8 cellular contexts compared by ENCODE assay signal in the genomic region with DNA sequence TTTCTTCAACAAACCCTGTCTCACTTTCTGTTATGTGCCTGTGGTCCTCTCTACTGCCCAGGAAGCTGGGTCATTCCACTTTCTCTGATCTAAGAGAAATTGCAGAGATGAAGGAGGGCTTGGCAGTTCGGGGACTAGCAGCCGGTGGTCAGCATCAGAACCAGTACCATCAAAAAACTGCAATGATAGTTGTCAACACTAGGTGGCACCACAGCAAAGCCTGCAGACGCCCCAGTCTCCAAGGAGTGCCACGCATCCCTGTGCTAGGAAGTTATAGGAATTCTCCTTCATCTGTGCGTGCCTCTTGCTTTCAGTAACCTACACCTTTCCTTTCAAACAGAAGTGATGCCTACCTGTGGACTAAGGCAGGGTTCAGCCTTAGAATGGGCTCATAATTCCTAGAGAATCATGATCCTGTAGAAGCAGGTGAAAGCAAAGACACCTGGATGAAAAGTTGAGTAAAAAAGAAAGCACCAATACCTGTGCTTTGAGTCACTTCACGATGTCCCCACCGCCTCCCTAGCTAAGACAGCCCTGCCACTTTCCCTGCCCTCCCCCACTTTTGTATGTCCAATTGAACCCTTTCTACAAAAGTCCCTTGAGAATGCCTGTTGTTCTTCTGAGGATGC.
A peak's percentile ranks its signal among the peaks of the same experiment; 100 is the strongest.
DNase-seq lines count a peak whose midpoint lies in the region; ATAC-seq and TF ChIP-seq lines count a peak whose summit lies in the region.

No MANE protein-coding gene starts in this region.

- DNase-seq in A673 (ENCODE audit: low spot score), result peak; percentile 73
- DNase-seq in UCSD-AML1 (lab: John Stamatoyannopoulos, UW; ENCODE audit: unreplicated experiment), result peak; percentile 9
- DNase-seq in fibroblast of the conjunctiva (ENCODE audit: low read depth), result peak; percentile 29
- DNase-seq in neuronal stem cell (ENCODE audit: low spot score), result peak; percentile 49

- H4K91ac ChIP-seq in neuronal stem cell (ENCODE audit: low read depth, low read length, poor library complexity), result no peak overlapping the region

- H3K4me3 ChIP-seq in A673 (ENCODE audit: low read depth, low read length, poor library complexity, severe bottlenecking) (no peak overlapping the region), KMS-11 (IDR thresholded peaks at IDR 0.05; ENCODE audit: insufficient read depth, low read depth, low read length) (no peak overlapping the region), neuronal stem cell (ENCODE audit: low read length in 2 of 2) (no peak overlapping the region)

- no peak overlapping the region for H3K14ac ChIP-seq in neuronal stem cell (ENCODE audit: low read length)

- H4K8ac ChIP-seq in neuronal stem cell (ENCODE audit: low read depth, low read length), result no peak overlapping the region

- no peaks in the 10 kb centered on the region for H3K79me2 ChIP-seq in KMS-11 (ENCODE audit: insufficient read depth, low read depth)

- H3K4me2 ChIP-seq in KMS-11 (no peak overlapping the region), neuronal stem cell (ENCODE audit: insufficient read depth, low read length, poor library complexity, severe bottlenecking) (no peak overlapping the region)

- POLR2A ChIA-PET in A673 (lab: Charles Lee; ENCODE audit: low non-redundant PET), result no interaction called here

- no peak overlapping the region for H2BK120ac ChIP-seq in neuronal stem cell (ENCODE audit: low read depth, low read length)

- H3K9ac ChIP-seq in KMS-11 (no peak overlapping the region), neuronal stem cell (ENCODE audit: low read depth, low read length, poor library complexity) (no peak overlapping the region)

- no CpG with 5 or more reads among the region's 7 CpGs for WGBS in neuronal stem cell (ENCODE audit: extremely low coverage in 2 of 2, insufficient read length in 2 of 2, insufficient replicate concordance in 1 of 2), 2 donors

- H3K4ac ChIP-seq in neuronal stem cell (ENCODE audit: low read length), result no peak overlapping the region

- H2BK5ac ChIP-seq in neuronal stem cell (ENCODE audit: low read length), result no peak overlapping the region

- H3K36me3 ChIP-seq in A673 (ENCODE audit: insufficient read depth, low read length, poor library complexity, severe bottlenecking) (no peaks in the 10 kb centered on the region), KMS-11 (ENCODE audit: insufficient read depth) (no peaks in the 10 kb centered on the region), neuronal stem cell (replicated peaks in 1 of 2; ENCODE audit: control insufficient read depth in 2 of 2, insufficient read depth in 2 of 2, low read length in 2 of 2) (no peaks in the 10 kb centered on the region)

- H2BK12ac ChIP-seq in neuronal stem cell (ENCODE audit: low read length), result no peak overlapping the region

- H3K27ac ChIP-seq in A673 (ENCODE audit: low read depth, low read length, poor library complexity, severe bottlenecking) (no peak overlapping the region), KMS-11 (no peak overlapping the region), neuronal stem cell (replicated peaks; ENCODE audit: low read length) (no peak overlapping the region)

- H3K4me1 ChIP-seq in A673 (ENCODE audit: insufficient read depth, low read length, poor library complexity, severe bottlenecking), result peaks cover 13% of the 10 kb centered on the region
- H3K4me1 ChIP-seq in KMS-11 (ENCODE audit: low read depth, poor library complexity, severe bottlenecking), result no peaks in the 10 kb centered on the region
- H3K4me1 ChIP-seq in neuronal stem cell (ENCODE audit: control insufficient read depth in 2 of 2, insufficient read depth in 1 of 2, low read depth in 1 of 2, low read length in 2 of 2), result no peaks in the 10 kb centered on the region

- H4K20me1 ChIP-seq in KMS-11 (ENCODE audit: insufficient read depth), result no peaks in the 10 kb centered on the region

- H3K79me1 ChIP-seq in neuronal stem cell (ENCODE audit: low read depth, low read length), result no peaks in the 10 kb centered on the region

- BruUV-seq in A673 (replicated peaks; lab: Mats Ljungman, UMichigan), result no TSS peak

- no peak overlapping the region for H3K18ac ChIP-seq in neuronal stem cell (ENCODE audit: low read length)

- peak overlapping the region; percentile 32; the same call in 1 of the 2 replicates for H2AFZ ChIP-seq in KMS-11 (ENCODE audit: low read depth)
- H2AFZ ChIP-seq in neuronal stem cell (ENCODE audit: low read length), result peak overlapping the region; percentile 34

- no peaks in the 10 kb centered on the region for H3K9me3 ChIP-seq in A673 (ENCODE audit: low read depth, low read length, poor library complexity, severe bottlenecking)
- no peaks in the 10 kb centered on the region for H3K9me3 ChIP-seq in neuronal stem cell (replicated peaks in 1 of 2; ENCODE audit: control insufficient read depth in 2 of 2, insufficient read depth in 1 of 2, low read depth in 1 of 2, low read length in 2 of 2)

- ATAC-seq in GM19463 (IDR thresholded peaks at IDR 0.05; ENCODE audit: unreplicated experiment) (no peak), HG02610 (IDR thresholded peaks at IDR 0.05; ENCODE audit: unreplicated experiment) (no peak)

- H3K27me3 ChIP-seq in A673 (replicated peaks; ENCODE audit: insufficient read depth, low read depth, low read length, poor library complexity) (no peaks in the 10 kb centered on the region), KMS-11 (ENCODE audit: insufficient read depth, low read depth) (no peaks in the 10 kb centered on the region), neuronal stem cell (ENCODE audit: control insufficient read depth in 3 of 3, insufficient read depth in 3 of 3, low read depth in 1 of 3, low read length in 3 of 3) (no peaks in the 10 kb centered on the region)

- H3K23ac ChIP-seq in neuronal stem cell (ENCODE audit: low read depth, low read length, poor library complexity), result no peak overlapping the region

- H2AK5ac ChIP-seq in neuronal stem cell (ENCODE audit: low read depth, low read length), result no peak overlapping the region

- intact Hi-C loops in A673 (cut with micrococcal nuclease; ENCODE audit: unreplicated experiment), result loop anchor here (2.0 to 10.0 kb wide), 6 partner anchors 229 to 1107 kb away; partner anchors contain the start of gene APP

- H2BK15ac ChIP-seq in neuronal stem cell (ENCODE audit: low read length), result no peak overlapping the region

- CTCF ChIA-PET in A673 (lab: Charles Lee), result no interaction called here

- TF ChIP-seq CTCF in A673 (conservative IDR thresholded peaks at IDR 0.05; ENCODE audit: low read depth, low read length) (peak; percentile 88), GM12872 (IDR thresholded peaks at IDR 0.05; ENCODE audit: insufficient read depth, low read depth, low read length) (peak; percentile 80), KMS-11 (conservative IDR thresholded peaks at IDR 0.05; ENCODE audit: low read depth, low read length) (peak; percentile 93)

Comparison
In these comparisons a context has a peak if more than half of its experiments do, and no peak if none do; other contexts are left out.
1. DNase-seq: peak in every context shown above with its lines; median percentile 73 in A673; 49 in neuronal stem cell; 29 in fibroblast of the conjunctiva; 9 in UCSD-AML1.